ENCODE assay signal across 15 cellular contexts in the genomic region with DNA sequence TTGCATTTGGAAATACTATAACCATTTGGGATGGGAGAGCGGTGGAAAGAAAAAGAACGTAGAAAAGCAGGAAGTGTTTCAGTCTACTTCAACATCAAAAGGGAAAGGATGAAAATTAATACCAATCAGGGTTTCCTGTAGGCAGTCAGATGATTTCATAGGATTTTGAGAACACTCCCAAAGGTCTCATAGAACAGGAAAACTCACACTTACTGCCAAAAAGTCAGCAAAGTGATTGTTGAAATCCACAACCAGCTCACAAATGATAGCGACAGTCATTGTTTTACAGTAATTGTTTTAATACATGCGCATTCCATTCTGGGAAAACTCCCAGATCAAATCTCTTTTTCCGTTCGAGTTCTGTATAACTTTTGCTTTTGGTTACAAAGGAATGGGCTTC. TPM values are rescaled to one million over a fixed set of nuclear protein-coding genes. Genes with fewer than 3 reads are reported as not detected.
DNase-seq lines count a peak whose midpoint lies in the region; ATAC-seq and TF ChIP-seq lines count a peak whose summit lies in the region.
"Had no signal": no experiment of that assay in that cellular context is flagged by ENCODE, and none has a peak within 500 bp of the region (broad histone marks: within the 10 kb centered on the region; RNA-seq: fewer than 3 reads in every experiment).

No MANE protein-coding gene starts in this region.

- H3K36me3 ChIP-seq in esophagus muscularis mucosa = no peaks in the 10 kb centered on the region
- no peaks in the 10 kb centered on the region for H3K36me3 ChIP-seq in tibial artery
- H3K36me3 ChIP-seq: brain microvascular endothelial cell, SJSA1 had no signal

- H3K27me3 ChIP-seq in esophagus muscularis mucosa (no peaks in the 10 kb centered on the region), tibial artery (no peaks in the 10 kb centered on the region)
- H3K27me3 ChIP-seq: brain microvascular endothelial cell, SJSA1 had no signal

- 50% methylated on average over 6 of the region's 6 CpGs for WGBS in esophagus muscularis mucosa

- TF ChIP-seq CTCF in esophagus muscularis mucosa (IDR thresholded peaks at IDR 0.05) = no peak
- no peak for TF ChIP-seq CTCF in tibial artery (IDR thresholded peaks at IDR 0.05)

- peaks cover 9 to 21% (median 14%) of the 10 kb centered on the region in 4 donors for H3K4me1 ChIP-seq in esophagus muscularis mucosa
- peaks cover 0 to 19% (median 3%) of the 10 kb centered on the region in 4 donors for H3K4me1 ChIP-seq in tibial artery

- H3K36me3 Mint-ChIP-seq in T-helper 2 cell treated with Interferon-gamma antibody and Interleukin-4, amounts not matched to agents 5 μg/mL and 100 μg/mL, for 36 hours (ENCODE audit: low read depth) = no peaks in the 10 kb centered on the region
- H3K36me3 Mint-ChIP-seq: CD4-positive, alpha-beta memory T cell had no signal

- H3K9me3 Mint-ChIP-seq in T-helper 2 cell treated with Interferon-gamma antibody and Interleukin-4, amounts not matched to agents 5 μg/mL and 100 μg/mL, for 36 hours = no peaks in the 10 kb centered on the region
- H3K9me3 Mint-ChIP-seq: CD4-positive, alpha-beta memory T cell; memory B cell had no signal

- H3K27ac ChIP-seq in esophagus muscularis mucosa (replicated peaks in 1 of 4) (peak overlapping the region in 3 of 4 donors; percentile 24 to 44 (median 34)), tibial artery (peak overlapping the region; percentile 11 to 30)
- H3K27ac ChIP-seq: brain microvascular endothelial cell, SJSA1 had no signal

- H3K9me3 ChIP-seq in esophagus muscularis mucosa (no peaks in the 10 kb centered on the region), tibial artery (no peaks in the 10 kb centered on the region)
- H3K9me3 ChIP-seq: SJSA1 had no signal

- peaks cover under 1% of the 10 kb centered on the region for H3K4me1 Mint-ChIP-seq in T-helper 2 cell treated with Interferon-gamma antibody and Interleukin-4, amounts not matched to agents 5 μg/mL and 100 μg/mL, for 36 hours (ENCODE audit: low read depth)

- ATAC-seq in HG03432 (IDR thresholded peaks at IDR 0.05; ENCODE audit: unreplicated experiment) = no peak
- ATAC-seq: activated CD8-positive, alpha-beta T cell treated with anti-CD3 and anti-CD28 coated beads, Interleukin-2, amount 10 ng/mL, durations not matched to agents 7 days and 5 days had no signal

- H3K4me3 ChIP-seq in esophagus muscularis mucosa (peak overlapping the region in 3 of 4 donors; percentile 23 to 33 (median 26)), tibial artery (peak overlapping the region; percentile 16 to 31)
- H3K4me3 ChIP-seq: SJSA1 had no signal

- TF ChIP-seq EP300 in esophagus muscularis mucosa (IDR thresholded peaks at IDR 0.05) = no peak

- intact Hi-C loops in esophagus muscularis mucosa (cut with DNase I) (no loop called here), tibial artery (cut with DNase I; ENCODE audit: low total_unique reads) (no loop called here)

- DNase-seq in esophagus muscularis mucosa (ENCODE audit: extremely low spot score) (no peak), myocyte (ENCODE audit: low read depth) (peak; percentile 9), tibial artery (no peak)
- DNase-seq in central memory CD4-positive, alpha-beta T cell = no peak
- no peak for DNase-seq in T-helper 2 cell treated with Interferon-gamma antibody and Interleukin-4, amounts not matched to agents 5 μg/mL and 100 μg/mL, for 36 hours (ENCODE audit: low spot score)
- DNase-seq: activated CD8-positive, alpha-beta T cell treated with anti-CD3 and anti-CD28 coated beads, Interleukin-2, amount 10 ng/mL, durations not matched to agents 7 days and 5 days; brain microvascular endothelial cell; CD4-positive, alpha-beta memory T cell; hypothalamus; NCI-H1092; stimulated activated CD8-positive, alpha-beta memory T cell treated with anti-CD3 and anti-CD28 coated beads, Interleukin-4, amount 100 ng/mL, for 48 hours had no signal

- H3K27ac Mint-ChIP-seq in T-helper 2 cell treated with Interferon-gamma antibody and Interleukin-4, amounts not matched to agents 5 μg/mL and 100 μg/mL, for 36 hours = no peak overlapping the region
- H3K27ac Mint-ChIP-seq: activated CD8-positive, alpha-beta T cell treated with anti-CD3 and anti-CD28 coated beads, Interleukin-2, amount 10 ng/mL, durations not matched to agents 7 days and 5 days; memory B cell had no signal

- no peak overlapping the region for H3K4me3 Mint-ChIP-seq in T-helper 2 cell treated with Interferon-gamma antibody and Interleukin-4, amounts not matched to agents 5 μg/mL and 100 μg/mL, for 36 hours
- H3K4me3 Mint-ChIP-seq: activated CD8-positive, alpha-beta T cell treated with anti-CD3 and anti-CD28 coated beads, Interleukin-2, amount 10 ng/mL, durations not matched to agents 7 days and 5 days; CD4-positive, alpha-beta memory T cell; memory B cell had no signal

- TF ChIP-seq POLR2A in esophagus muscularis mucosa (IDR thresholded peaks at IDR 0.05; ENCODE audit: low read depth) = no peak

- peaks cover 26% of the 10 kb centered on the region for H3K27me3 Mint-ChIP-seq in T-helper 2 cell treated with Interferon-gamma antibody and Interleukin-4, amounts not matched to agents 5 μg/mL and 100 μg/mL, for 36 hours (ENCODE audit: low read depth)

TF ChIP-seq in PFSK-1, 5 proteins besides CTCF, POLR2A, EP300 and RAD21:
- TF ChIP-seq TAF1 (IDR thresholded peaks at IDR 0.05; ENCODE audit: borderline replicate concordance, insufficient read depth, low read length) = no peak
- TF ChIP-seq SIN3A (IDR thresholded peaks at IDR 0.05; ENCODE audit: borderline replicate concordance, insufficient read depth, low read length) = 0 out of 2 replicates have a peak, but pooled peaks have one; percentile 17
- TF ChIP-seq POLR2AphosphoS5 (IDR thresholded peaks at IDR 0.05; ENCODE audit: low read depth, low read length) = no peak

RNA-seq across cellular contexts. Expression of a gene that starts 5.3 kb away (rescaled TPM):
- 19.0 TPM for polyA plus RNA-seq in PFSK-1 (2012; ENCODE audit: insufficient read length, low read depth)
- total RNA-seq in esophagus muscularis mucosa = 10 to 100 TPM; 10.4 to 23.9 (median 19.6) TPM
- total RNA-seq in myocyte = 10.0 and 12.8 TPM in 2 replicates
- polyA plus RNA-seq in myocyte (2012) = 2.6 TPM
- total RNA-seq: activated CD8-positive, alpha-beta T cell treated with anti-CD3 and anti-CD28 coated beads, Interleukin-2, amount 10 ng/mL, durations not matched to agents 7 days and 5 days; CD4-positive, alpha-beta memory T cell had no signal
- polyA plus RNA-seq: CD4-positive, alpha-beta memory T cell had no signal
